Comparison of ENCODE assay signal across 15 cellular contexts in genomic region chr12:123705935-123706334, GRCh38. TPM values are rescaled to one million over a fixed set of nuclear protein-coding genes. Genes with fewer than 3 reads are reported as not detected.
DNase-seq lines count a peak whose midpoint lies in the region; ATAC-seq and TF ChIP-seq lines count a peak whose summit lies in the region.
"Had no signal": no experiment of that assay in that cellular context is flagged by ENCODE, and none has a peak within 500 bp of the region (broad histone marks: within the 10 kb centered on the region; RNA-seq: fewer than 3 reads in every experiment).

No MANE protein-coding gene starts in this region.

- H3K18ac ChIP-seq in H9 (ENCODE audit: insufficient read length, low read depth, low read length), result no peak overlapping the region

- H4K91ac ChIP-seq in H9 (ENCODE audit: insufficient read length, low read depth, low read length), result no peak overlapping the region

- intact Hi-C loops in OCI-LY7 (cut with micrococcal nuclease; ENCODE audit: unreplicated experiment), result no loop called here
- intact Hi-C loops in left colon (cut with DNase I, micrococcal nuclease), result no loop called here

- H3K4me1 ChIP-seq in HEK293 (ENCODE audit: control insufficient read depth, insufficient read depth, low read length) (no peaks in the 10 kb centered on the region), OCI-LY7 (ENCODE audit: insufficient read depth, low read length, poor library complexity, severe bottlenecking) (no peaks in the 10 kb centered on the region), H9 (ENCODE audit: insufficient read depth, low read length) (no peaks in the 10 kb centered on the region)

- ATAC-seq in HG03457 (IDR thresholded peaks at IDR 0.05; ENCODE audit: unreplicated experiment), result no peak
- ATAC-seq in left colon, result no peak

- no peaks in the 10 kb centered on the region; a peak in 1 of 5 replicates for H3K9me3 Mint-ChIP-seq in H9
- H3K9me3 Mint-ChIP-seq: activated CD4-positive, alpha-beta memory T cell treated with anti-CD3 and anti-CD28 coated beads for 36 hours had no signal

- DNase-seq in NCI-H748 (lab: John Stamatoyannopoulos, UW; ENCODE audit: unreplicated experiment), result peak; percentile 9
- DNase-seq in NCI-H748 treated with DMSO at 0.1 percent for 48 hours (lab: John Stamatoyannopoulos, UW), result no peak
- DNase-seq in OCI-LY7 (ENCODE audit: low spot score), result peak; percentile 10
- peak; percentile 7 for DNase-seq in fibroblast of pulmonary artery (ENCODE audit: low read depth)
- DNase-seq in left colon, result no peak
- DNase-seq in H9, result no peak
- DNase-seq: activated CD4-positive, alpha-beta memory T cell treated with anti-CD3 and anti-CD28 coated beads for 36 hours; anterior cingulate cortex; Calu3; kidney glomerular epithelial cell; NCI-H1092 treated with DMSO at 0.1 percent for 48 hours; NCI-H526 had no signal

- H3K79me2 ChIP-seq in OCI-LY7 (ENCODE audit: insufficient read depth, low read depth, low read length) (no peaks in the 10 kb centered on the region), H9 (ENCODE audit: insufficient read depth, low read length) (no peaks in the 10 kb centered on the region)

- CTCF ChIA-PET in HEK293 (lab: Yijun Ruan, JAX) (no interaction called here), OCI-LY7 (lab: Charles Lee; ENCODE audit: unreplicated experiment) (no interaction called here)

- H4K5ac ChIP-seq in H9 (ENCODE audit: insufficient read length, low read depth, low read length), result no peak overlapping the region

- H3K4me3 ChIP-seq in HEK293 (ENCODE audit: low read depth, low read length) (no peak overlapping the region), OCI-LY7 (ENCODE audit: low read depth, low read length, poor library complexity, severe bottlenecking) (no peak overlapping the region), fibroblast of pulmonary artery (replicated peaks; ENCODE audit: low read depth, low read length) (no peak overlapping the region)
- H3K4me3 ChIP-seq: coronary artery had no signal

- POLR2A ChIA-PET in HEK293 (lab: Yijun Ruan, JAX) (no interaction called here), OCI-LY7 (lab: Charles Lee) (no interaction called here)

- H3K4me1 Mint-ChIP-seq in H9, result no peaks in the 10 kb centered on the region

- H2BK15ac ChIP-seq in H9 (ENCODE audit: low read depth, low read length), result no peak overlapping the region

- no peak overlapping the region for H3K4me3 Mint-ChIP-seq in H9
- H3K4me3 Mint-ChIP-seq: activated CD4-positive, alpha-beta memory T cell treated with anti-CD3 and anti-CD28 coated beads for 36 hours had no signal

- H4K8ac ChIP-seq in H9 (replicated peaks; ENCODE audit: insufficient read length, low read depth, low read length), result no peak overlapping the region

- H3K23ac ChIP-seq in H9 (ENCODE audit: insufficient read length, low read depth, low read length), result no peak overlapping the region

- H2AFZ ChIP-seq in OCI-LY7 (ENCODE audit: low read length), result no peak overlapping the region
- no peak overlapping the region for H2AFZ ChIP-seq in H9 (ENCODE audit: low read length)

- H3K9me3 ChIP-seq in HEK293 (ENCODE audit: control insufficient read depth, insufficient read depth, low read depth, low read length) (no peaks in the 10 kb centered on the region), OCI-LY7 (ENCODE audit: low read length) (no peaks in the 10 kb centered on the region), H9 (ENCODE audit: control insufficient read depth, low read depth, low read length) (no peaks in the 10 kb centered on the region)

- peaks cover 7 to 51% of the 10 kb centered on the region in 2 experiments for H3K36me3 ChIP-seq in HEK293 (ENCODE audit: control insufficient read depth in 2 of 2, insufficient read depth in 1 of 2, low read length in 2 of 2)
- no peaks in the 10 kb centered on the region for H3K36me3 ChIP-seq in OCI-LY7 (ENCODE audit: insufficient read depth, low read length)

- H3K56ac ChIP-seq in H9 (ENCODE audit: insufficient read length, low read depth, low read length), result no peak overlapping the region

- H3K9me2 ChIP-seq in OCI-LY7 (ENCODE audit: insufficient read depth, low read length), result no peaks in the 10 kb centered on the region

- no peak overlapping the region for H3K14ac ChIP-seq in H9 (ENCODE audit: insufficient read depth, low read length)

- H2BK5ac ChIP-seq in H9 (ENCODE audit: insufficient read length, low read length), result no peak overlapping the region

- H3K4ac ChIP-seq in H9 (ENCODE audit: low read depth, low read length), result no peak overlapping the region

- no peak overlapping the region for H2BK12ac ChIP-seq in H9 (ENCODE audit: insufficient read length, low read depth, low read length)

- no peaks in the 10 kb centered on the region for H3K79me1 ChIP-seq in H9 (ENCODE audit: insufficient read depth, low read depth, low read length, poor library complexity, severe bottlenecking)

- H3K4me2 ChIP-seq in OCI-LY7 (ENCODE audit: low read length), result no peak overlapping the region
- H3K4me2 ChIP-seq in H9 (ENCODE audit: insufficient read depth, insufficient read length, low read length), result no peak overlapping the region

- BruUV-seq in OCI-LY7 (replicated peaks; lab: Mats Ljungman, UMichigan), result no TSS peak

- H3K27me3 Mint-ChIP-seq in H9 (ENCODE audit: low read depth), result peaks cover 3% of the 10 kb centered on the region; the same call in 1 of the 2 replicates
- H3K27me3 Mint-ChIP-seq: activated CD4-positive, alpha-beta memory T cell treated with anti-CD3 and anti-CD28 coated beads for 36 hours had no signal

- H3K36me3 Mint-ChIP-seq in H9 (ENCODE audit: insufficient read depth in 1 of 3, low read depth in 3 of 3), result peaks cover 0 to 5% (median 3%) of the 10 kb centered on the region in 3 experiments; a peak in 3 of 7 replicates

- no peak overlapping the region for H2BK120ac ChIP-seq in H9 (ENCODE audit: low read depth, low read length, poor library complexity, severe bottlenecking)

- H3K23me2 ChIP-seq in H9 (ENCODE audit: insufficient read length, low read depth, low read length, poor library complexity, severe bottlenecking), result no peaks in the 10 kb centered on the region

- no peak overlapping the region for H3T11ph ChIP-seq in H9 (ENCODE audit: low read length)

- H2BK20ac ChIP-seq in H9 (ENCODE audit: low read depth, low read length, poor library complexity, severe bottlenecking), result no peak overlapping the region

- no peak overlapping the region for H3K27ac ChIP-seq in HEK293 (ENCODE audit: extremely low read depth, low read depth, low read length)
- H3K27ac ChIP-seq in OCI-LY7 (ENCODE audit: low read depth, low read length, poor library complexity, severe bottlenecking), result no peak overlapping the region
- no peak overlapping the region for H3K27ac ChIP-seq in H9 (ENCODE audit: insufficient read length, low read depth, low read length)
- H3K27ac ChIP-seq: coronary artery had no signal

- no peaks in the 10 kb centered on the region for H4K20me1 ChIP-seq in OCI-LY7 (ENCODE audit: insufficient read depth, low read length)
- H4K20me1 ChIP-seq in H9 (ENCODE audit: control insufficient read depth, insufficient read depth, insufficient read length), result no peaks in the 10 kb centered on the region

- WGBS in H9 (ENCODE audit: extremely low coverage, insufficient read length, low lambda C conversion rate), result no CpG with 5 or more reads among the region's 3 CpGs

- no peak overlapping the region for H3K9ac ChIP-seq in H9 (ENCODE audit: extremely low read depth, insufficient read length, low read length)

- no peak overlapping the region for H3K27ac Mint-ChIP-seq in H9
- H3K27ac Mint-ChIP-seq: activated CD4-positive, alpha-beta memory T cell treated with anti-CD3 and anti-CD28 coated beads for 36 hours had no signal

- H3K27me3 ChIP-seq in H9 (ENCODE audit: insufficient read depth, low read length), result no peaks in the 10 kb centered on the region

- TF ChIP-seq CTCF in HEK293 (tag by site-specific recombination; IDR thresholded peaks at IDR 0.05) (no peak), OCI-LY7 (conservative IDR thresholded peaks at IDR 0.05; ENCODE audit: low read length) (no peak), fibroblast of pulmonary artery (IDR thresholded peaks at IDR 0.05; ENCODE audit: low read length, missing control alignments) (no peak), H9 (conservative IDR thresholded peaks at IDR 0.05) (no peak)

- H2AK5ac ChIP-seq in H9 (ENCODE audit: insufficient read length, low read length), result no peak overlapping the region

TF ChIP-seq in HEK293, 187 proteins besides CTCF, POLR2A, EP300 and RAD21:
- TF ChIP-seq SP2 (tag by site-specific recombination; IDR thresholded peaks at IDR 0.05) (peak; percentile 25), ZFP3 (tag by site-specific recombination; IDR thresholded peaks at IDR 0.05; ENCODE audit: low read depth) (no peak)
TF ChIP-seq in HEK293: peak in this region for 1.

RNA-seq across cellular contexts. Expression of gene ATP6V0A2, which starts 6.2 kb away (rescaled TPM):
- 44.2 and 52.8 TPM in 2 replicates for total RNA-seq in OCI-LY7 (2014; rRNA removed; shearing (Covaris generic))
- 59.0 and 68.1 TPM in 2 replicates for total RNA-seq in OCI-LY7 (2022)
- total RNA-seq in left colon, result 10 to 100 TPM; 31.3 to 32.6 TPM
- 56.9 and 58.0 TPM in 2 replicates for total RNA-seq in H9 (2021)

RNA-seq across cellular contexts. Expression of gene TCTN2, which starts 35.0 kb away (rescaled TPM):
- 6.3 and 7.8 TPM in 2 replicates for total RNA-seq in OCI-LY7 (2014; rRNA removed; shearing (Covaris generic))
- total RNA-seq in OCI-LY7 (2022), result 3.7 and 4.7 TPM in 2 replicates
- 1 to 10 TPM; 4.8 to 6.0 TPM for total RNA-seq in left colon
- total RNA-seq in H9 (2021), result 7.4 and 7.7 TPM in 2 replicates

RNA-seq across cellular contexts. Expression of gene DNAH10, which starts 56.2 kb away (rescaled TPM):
- total RNA-seq in OCI-LY7 (2014; rRNA removed; shearing (Covaris generic)), result 0.19 TPM in 1 of 2 replicates, not detected in the other
- total RNA-seq in OCI-LY7 (2022) (0.04 and 0.11 TPM in 2 replicates), left colon (under 1 TPM; 0.15 to 0.39 TPM), H9 (2021) (0.17 and 0.22 TPM in 2 replicates)

Comparison
In these comparisons a context has a peak if more than half of its experiments do, and no peak if none do; other contexts are left out.
1. DNase-seq: peak in NCI-H748 (single experiment), OCI-LY7 (single experiment) and fibroblast of pulmonary artery (single experiment); none in NCI-H748 treated with DMSO at 0.1 percent for 48 hours (single experiment), left colon (0 of 2) and H9 (single experiment).